1 cellular context compared by ENCODE assay signal in the genomic region with DNA sequence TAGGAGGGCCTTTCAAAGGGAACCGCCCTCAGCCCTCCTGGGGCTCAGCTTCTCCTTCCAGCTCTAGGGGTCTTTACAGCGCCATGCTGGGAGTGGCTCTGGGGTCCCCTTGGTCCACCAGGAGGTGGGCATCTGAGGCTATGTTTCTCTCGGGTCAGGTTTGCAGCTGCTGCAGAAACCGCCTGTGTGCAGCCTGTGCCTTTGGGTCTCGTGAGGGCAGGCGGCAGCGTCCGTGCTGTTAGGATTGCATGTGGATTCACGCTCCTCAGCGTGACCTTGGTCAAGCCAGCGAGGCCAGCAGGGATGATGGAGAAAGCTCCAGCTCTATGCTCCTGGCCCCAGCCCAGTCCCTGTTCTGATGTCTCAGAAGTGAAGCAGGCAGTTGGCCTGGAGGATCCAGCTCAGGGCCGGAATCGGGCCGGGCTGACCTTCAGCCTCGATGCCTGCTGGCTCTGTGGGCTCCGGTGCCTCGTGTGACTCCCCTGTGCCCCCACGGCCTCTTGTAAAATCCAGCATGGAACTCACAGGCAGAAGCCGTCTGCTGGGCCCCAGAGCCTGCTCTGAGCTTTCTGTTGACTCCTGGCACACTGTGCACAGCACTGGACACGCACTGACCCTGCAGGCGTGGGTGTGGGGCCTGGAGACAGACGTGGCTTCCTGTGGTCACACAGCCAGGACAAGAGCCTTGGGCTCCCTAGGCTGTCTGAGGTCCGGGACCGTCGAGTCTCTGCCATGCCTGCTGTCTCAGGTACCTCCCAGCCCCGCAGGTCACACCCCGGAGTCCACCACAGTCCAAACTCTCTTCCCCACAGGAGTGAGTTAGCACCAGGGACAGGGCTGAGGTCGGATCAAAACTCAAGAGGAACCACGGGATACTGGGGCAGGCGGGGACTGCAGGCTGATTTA.
TF ChIP-seq lines count a peak whose summit lies in the region.

No MANE protein-coding gene starts in this region.

TF ChIP-seq in GM23338, 12 proteins besides CTCF, POLR2A, EP300 and RAD21 (continued from another document):
- TF ChIP-seq REST (IDR thresholded peaks at IDR 0.05; ENCODE audit: unreplicated experiment): no peak
- no peak for TF ChIP-seq NANOG (IDR thresholded peaks at IDR 0.05; ENCODE audit: borderline replicate concordance)
- TF ChIP-seq ZNF114 (CRISPR knock-in tag; IDR thresholded peaks at IDR 0.05): no peak
- TF ChIP-seq, protein P1, sequence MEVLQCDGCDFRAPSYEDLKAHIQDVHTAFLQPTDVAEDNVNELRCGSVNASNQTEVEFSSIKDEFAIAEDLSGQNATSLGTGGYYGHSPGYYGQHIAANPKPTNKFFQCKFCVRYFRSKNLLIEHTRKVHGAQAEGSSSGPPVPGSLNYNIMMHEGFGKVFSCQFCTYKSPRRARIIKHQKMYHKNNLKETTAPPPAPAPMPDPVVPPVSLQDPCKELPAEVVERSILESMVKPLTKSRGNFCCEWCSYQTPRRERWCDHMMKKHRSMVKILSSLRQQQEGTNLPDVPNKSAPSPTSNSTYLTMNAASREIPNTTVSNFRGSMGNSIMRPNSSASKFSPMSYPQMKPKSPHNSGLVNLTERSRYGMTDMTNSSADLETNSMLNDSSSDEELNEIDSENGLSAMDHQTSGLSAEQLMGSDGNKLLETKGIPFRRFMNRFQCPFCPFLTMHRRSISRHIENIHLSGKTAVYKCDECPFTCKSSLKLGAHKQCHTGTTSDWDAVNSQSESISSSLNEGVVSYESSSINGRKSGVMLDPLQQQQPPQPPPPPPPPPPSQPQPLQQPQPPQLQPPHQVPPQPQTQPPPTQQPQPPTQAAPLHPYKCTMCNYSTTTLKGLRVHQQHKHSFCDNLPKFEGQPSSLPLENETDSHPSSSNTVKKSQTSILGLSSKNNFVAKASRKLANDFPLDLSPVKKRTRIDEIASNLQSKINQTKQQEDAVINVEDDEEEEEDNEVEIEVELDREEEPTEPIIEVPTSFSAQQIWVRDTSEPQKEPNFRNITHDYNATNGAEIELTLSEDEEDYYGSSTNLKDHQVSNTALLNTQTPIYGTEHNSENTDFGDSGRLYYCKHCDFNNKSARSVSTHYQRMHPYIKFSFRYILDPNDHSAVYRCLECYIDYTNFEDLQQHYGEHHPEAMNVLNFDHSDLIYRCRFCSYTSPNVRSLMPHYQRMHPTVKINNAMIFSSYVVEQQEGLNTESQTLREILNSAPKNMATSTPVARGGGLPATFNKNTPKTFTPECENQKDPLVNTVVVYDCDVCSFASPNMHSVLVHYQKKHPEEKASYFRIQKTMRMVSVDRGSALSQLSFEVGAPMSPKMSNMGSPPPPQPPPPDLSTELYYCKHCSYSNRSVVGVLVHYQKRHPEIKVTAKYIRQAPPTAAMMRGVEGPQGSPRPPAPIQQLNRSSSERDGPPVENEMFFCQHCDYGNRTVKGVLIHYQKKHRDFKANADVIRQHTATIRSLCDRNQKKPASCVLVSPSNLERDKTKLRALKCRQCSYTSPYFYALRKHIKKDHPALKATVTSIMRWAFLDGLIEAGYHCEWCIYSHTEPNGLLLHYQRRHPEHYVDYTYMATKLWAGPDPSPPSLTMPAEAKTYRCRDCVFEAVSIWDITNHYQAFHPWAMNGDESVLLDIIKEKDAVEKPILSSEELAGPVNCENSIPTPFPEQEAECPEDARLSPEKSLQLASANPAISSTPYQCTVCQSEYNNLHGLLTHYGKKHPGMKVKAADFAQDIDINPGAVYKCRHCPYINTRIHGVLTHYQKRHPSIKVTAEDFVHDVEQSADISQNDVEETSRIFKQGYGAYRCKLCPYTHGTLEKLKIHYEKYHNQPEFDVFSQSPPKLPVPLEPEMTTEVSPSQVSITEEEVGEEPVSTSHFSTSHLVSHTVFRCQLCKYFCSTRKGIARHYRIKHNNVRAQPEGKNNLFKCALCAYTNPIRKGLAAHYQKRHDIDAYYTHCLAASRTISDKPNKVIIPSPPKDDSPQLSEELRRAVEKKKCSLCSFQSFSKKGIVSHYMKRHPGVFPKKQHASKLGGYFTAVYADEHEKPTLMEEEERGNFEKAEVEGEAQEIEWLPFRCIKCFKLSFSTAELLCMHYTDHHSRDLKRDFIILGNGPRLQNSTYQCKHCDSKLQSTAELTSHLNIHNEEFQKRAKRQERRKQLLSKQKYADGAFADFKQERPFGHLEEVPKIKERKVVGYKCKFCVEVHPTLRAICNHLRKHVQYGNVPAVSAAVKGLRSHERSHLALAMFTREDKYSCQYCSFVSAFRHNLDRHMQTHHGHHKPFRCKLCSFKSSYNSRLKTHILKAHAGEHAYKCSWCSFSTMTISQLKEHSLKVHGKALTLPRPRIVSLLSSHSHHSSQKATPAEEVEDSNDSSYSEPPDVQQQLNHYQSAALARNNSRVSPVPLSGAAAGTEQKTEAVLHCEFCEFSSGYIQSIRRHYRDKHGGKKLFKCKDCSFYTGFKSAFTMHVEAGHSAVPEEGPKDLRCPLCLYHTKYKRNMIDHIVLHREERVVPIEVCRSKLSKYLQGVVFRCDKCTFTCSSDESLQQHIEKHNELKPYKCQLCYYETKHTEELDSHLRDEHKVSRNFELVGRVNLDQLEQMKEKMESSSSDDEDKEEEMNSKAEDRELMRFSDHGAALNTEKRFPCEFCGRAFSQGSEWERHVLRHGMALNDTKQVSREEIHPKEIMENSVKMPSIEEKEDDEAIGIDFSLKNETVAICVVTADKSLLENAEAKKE (CRISPR knock-in tag; IDR thresholded peaks at IDR 0.05): no peak
- TF ChIP-seq CREB1 (CRISPR knock-in tag; IDR thresholded peaks at IDR 0.05; ENCODE audit: low read depth): no peak
- TF ChIP-seq EZH2 (IDR thresholded peaks at IDR 0.05; ENCODE audit: low read depth, unreplicated experiment): no peak
- no peak for TF ChIP-seq ETS1 (IDR thresholded peaks at IDR 0.05)
- TF ChIP-seq EZH2phosphoT487 (IDR thresholded peaks at IDR 0.05; ENCODE audit: unreplicated experiment): no peak
- no peak for TF ChIP-seq STAT1 (IDR thresholded peaks at IDR 0.05; ENCODE audit: unreplicated experiment)
